ENCODE assay signal across 17 cellular contexts in genomic region chr2:8441986-8442385, GRCh38.
DNase-seq lines count a peak whose midpoint lies in the region; ATAC-seq, FAIRE-seq and TF ChIP-seq lines count a peak whose summit lies in the region.
"Had no signal": no experiment of that assay in that cellular context is flagged by ENCODE, and none has a peak within 500 bp of the region (broad histone marks: within the 10 kb centered on the region; RNA-seq: fewer than 3 reads in every experiment).

No MANE protein-coding gene starts in this region.

- H3K4me1 ChIP-seq in effector memory CD4-positive, alpha-beta T cell (ENCODE audit: control insufficient read depth, insufficient read depth, low read length, poor library complexity, severe bottlenecking), result peaks cover 6% of the 10 kb centered on the region
- H3K4me1 ChIP-seq: breast epithelium, Peyer's patch had no signal

- H3K4me3 Mint-ChIP-seq in T-cell, result no peak overlapping the region
- H3K4me3 Mint-ChIP-seq: activated T-cell treated with anti-CD3 and anti-CD28 coated beads, Interleukin-2, amount 50 U/mL, for 72 hours; naive thymus-derived CD8-positive, alpha-beta T cell had no signal

- no peaks in the 10 kb centered on the region for H3K9me3 ChIP-seq in effector memory CD4-positive, alpha-beta T cell (ENCODE audit: control insufficient read depth, low read length)
- H3K9me3 ChIP-seq: breast epithelium, Peyer's patch, spleen had no signal

- POLR2A ChIA-PET in HEK293T (lab: Yijun Ruan, JAX), result no interaction called here
- POLR2A ChIA-PET in T-cell (lab: Charles Lee), result no interaction called here

- H3K4me1 Mint-ChIP-seq in T-cell, result peaks cover 9 to 31% (median 10%) of the 10 kb centered on the region in 3 donors

- CTCF ChIA-PET in HEK293T (lab: Yijun Ruan, JAX) (no interaction called here), T-cell (lab: Charles Lee) (no interaction called here)

- H3K27me3 ChIP-seq in effector memory CD4-positive, alpha-beta T cell (replicated peaks; ENCODE audit: control insufficient read depth, insufficient read depth, low read length, poor library complexity, severe bottlenecking), result no peaks in the 10 kb centered on the region
- H3K27me3 ChIP-seq: breast epithelium, Peyer's patch had no signal

- H3K27me3 Mint-ChIP-seq in T-cell, result peaks cover 0 to 3% of the 10 kb centered on the region in 2 donors

- no peaks in the 10 kb centered on the region for H3K36me3 ChIP-seq in effector memory CD4-positive, alpha-beta T cell (ENCODE audit: control insufficient read depth, insufficient read depth, low read length)
- H3K36me3 ChIP-seq: breast epithelium, Peyer's patch, spleen had no signal

- peaks cover 7% of the 10 kb centered on the region for H3K36me3 Mint-ChIP-seq in T-cell
- H3K36me3 Mint-ChIP-seq: naive thymus-derived CD8-positive, alpha-beta T cell had no signal

- DNase-seq in Ammon's horn (ENCODE audit: low spot score), result peak; percentile 68
- no peak for DNase-seq in GM19239 (ENCODE audit: insufficient read length, low spot score)
- DNase-seq in NOMO-1 treated with DMSO at 0.1 percent for 48 hours (lab: John Stamatoyannopoulos, UW; ENCODE audit: unreplicated experiment), result peak; percentile 42
- no peak for DNase-seq in HEK293T (ENCODE audit: extremely low spot score)
- no peak for DNase-seq in T-cell
- DNase-seq in effector memory CD4-positive, alpha-beta T cell, result no peak
- DNase-seq in cerebellar nuclear complex (lab: John Stamatoyannopoulos, UW), result no peak
- DNase-seq: ACHN; activated T-cell treated with anti-CD3 and anti-CD28 coated beads, Interleukin-2, amount 50 U/mL, for 72 hours; erythroblast; naive thymus-derived CD8-positive, alpha-beta T cell; NCI-H1694 treated with DMSO at 0.1 percent for 48 hours; spleen had no signal

- no peak overlapping the region for H3K27ac ChIP-seq in effector memory CD4-positive, alpha-beta T cell (ENCODE audit: insufficient read depth, low read length, poor library complexity, severe bottlenecking)
- H3K27ac ChIP-seq: breast epithelium, Peyer's patch, spleen, VCaP had no signal

- H3K27ac Mint-ChIP-seq in T-cell, result no peak overlapping the region
- H3K27ac Mint-ChIP-seq: activated T-cell treated with anti-CD3 and anti-CD28 coated beads, Interleukin-2, amount 50 U/mL, for 72 hours; naive thymus-derived CD8-positive, alpha-beta T cell had no signal

- H3K4me3 ChIP-seq in effector memory CD4-positive, alpha-beta T cell (ENCODE audit: insufficient read depth, low read depth, low read length, poor library complexity, severe bottlenecking), result no peak overlapping the region
- H3K4me3 ChIP-seq: breast epithelium, Peyer's patch, spleen had no signal

- ATAC-seq in HG02938 (IDR thresholded peaks at IDR 0.05; ENCODE audit: unreplicated experiment) (peak; percentile 74), T-cell (replicated peaks in 1 of 4) (no peak)
- ATAC-seq: activated T-cell treated with anti-CD3 and anti-CD28 coated beads, Interleukin-2, amount 50 U/mL, for 72 hours; naive thymus-derived CD8-positive, alpha-beta T cell had no signal

- peak; percentile 28 for FAIRE-seq in GM19239 (lab: Jason Lieb, UNC)

- H3K9me3 Mint-ChIP-seq in T-cell, result no peaks in the 10 kb centered on the region
- H3K9me3 Mint-ChIP-seq: naive thymus-derived CD8-positive, alpha-beta T cell had no signal

TF ChIP-seq in HEK293T, 16 proteins besides CTCF, POLR2A, EP300 and RAD21:
- TF ChIP-seq CTBP1 (IDR thresholded peaks at IDR 0.05; ENCODE audit: borderline replicate concordance) (no peak), LEF1 (IDR thresholded peaks at IDR 0.05; ENCODE audit: borderline replicate concordance) (no peak), ELF4 (IDR thresholded peaks at IDR 0.05) (no peak), ZNF384 (IDR thresholded peaks at IDR 0.05) (no peak), FOXA1 (IDR thresholded peaks at IDR 0.05) (no peak), NFRKB (IDR thresholded peaks at IDR 0.05) (no peak), SUZ12 (IDR thresholded peaks at IDR 0.05) (no peak), BHLHE40 (IDR thresholded peaks at IDR 0.05; ENCODE audit: borderline replicate concordance) (no peak), PKNOX1 (IDR thresholded peaks at IDR 0.05) (no peak), TARDBP (IDR thresholded peaks at IDR 0.05) (no peak), FOXK2 (IDR thresholded peaks at IDR 0.05) (no peak)
TF ChIP-seq in HEK293T: peak in this region for 0.

Comparison
In these comparisons a context has a peak if more than half of its experiments do, and no peak if none do; other contexts are left out.
1. DNase-seq: peak in Ammon's horn (single experiment) and NOMO-1 treated with DMSO at 0.1 percent for 48 hours (single experiment); none in GM19239 (single experiment), HEK293T (single experiment), T-cell (0 of 34), effector memory CD4-positive, alpha-beta T cell (0 of 3) and cerebellar nuclear complex (0 of 2).